11 cellular contexts compared by ENCODE assay signal in the genomic region with DNA sequence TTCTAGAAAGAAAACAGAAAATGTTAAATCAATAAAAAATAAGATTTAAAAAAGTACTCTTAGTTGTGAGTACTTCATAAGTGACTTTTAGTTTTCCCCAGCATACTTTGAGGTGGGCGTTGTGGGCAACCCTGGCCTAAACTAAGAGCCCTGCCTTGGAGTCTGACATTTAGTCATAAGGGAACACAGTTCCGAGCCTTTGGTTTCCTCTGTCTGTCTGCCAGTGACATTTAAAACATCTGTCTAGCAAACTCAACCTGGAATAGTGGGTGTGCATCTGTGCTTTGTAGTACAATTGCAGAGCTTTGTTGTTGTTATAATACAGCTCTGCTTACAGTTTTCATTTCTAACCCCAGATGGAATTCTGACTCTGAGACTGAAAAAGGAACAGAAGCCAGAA. TPM values are rescaled to one million over a fixed set of nuclear protein-coding genes. Genes with fewer than 3 reads are reported as not detected.
A peak's percentile ranks its signal among the peaks of the same experiment; 100 is the strongest.
DNase-seq lines count a peak whose midpoint lies in the region; ATAC-seq and TF ChIP-seq lines count a peak whose summit lies in the region.
"Had no signal": no experiment of that assay in that cellular context is flagged by ENCODE, and none has a peak within 500 bp of the region (broad histone marks: within the 10 kb centered on the region; RNA-seq: fewer than 3 reads in every experiment).

No MANE protein-coding gene starts in this region.

- H3K4me3 ChIP-seq in GM06990 (replicated peaks; ENCODE audit: low read depth, low read length): no peak overlapping the region
- no peak overlapping the region for H3K4me3 ChIP-seq in osteoblast (ENCODE audit: insufficient read depth, low read length)
- H3K4me3 ChIP-seq: ovary had no signal

- no peak for ATAC-seq in HG03135 (IDR thresholded peaks at IDR 0.05; ENCODE audit: unreplicated experiment)
- no peak for ATAC-seq in GM21390 (IDR thresholded peaks at IDR 0.05; ENCODE audit: unreplicated experiment)

- H3K27ac ChIP-seq in osteoblast (ENCODE audit: low read depth, low read length): peak overlapping the region; percentile 89
- H3K27ac ChIP-seq: ovary had no signal

- peaks cover 41% of the 10 kb centered on the region for H3K4me1 ChIP-seq in osteoblast (ENCODE audit: insufficient read depth, low read length)

- no peaks in the 10 kb centered on the region for H3K9me3 Mint-ChIP-seq in HFFc6
- peaks cover 5% of the 10 kb centered on the region for H3K9me3 Mint-ChIP-seq in activated CD4-positive, alpha-beta T cell treated with anti-CD3 and anti-CD28 coated beads, Interleukin-2, amount 10 ng/mL, durations not matched to agents 24 days and 14 days

- H3K4me2 ChIP-seq in osteoblast (ENCODE audit: insufficient read depth, low read length): no peak overlapping the region

- H3K4me1 Mint-ChIP-seq in HFFc6 (ENCODE audit: low read depth): peaks cover 49% of the 10 kb centered on the region
- peaks cover 37% of the 10 kb centered on the region for H3K4me1 Mint-ChIP-seq in activated CD4-positive, alpha-beta T cell treated with anti-CD3 and anti-CD28 coated beads, Interleukin-2, amount 10 ng/mL, durations not matched to agents 24 days and 14 days

- H3K27me3 Mint-ChIP-seq in HFFc6 (ENCODE audit: insufficient read depth): no peaks in the 10 kb centered on the region
- H3K27me3 Mint-ChIP-seq in activated CD4-positive, alpha-beta T cell treated with anti-CD3 and anti-CD28 coated beads, Interleukin-2, amount 10 ng/mL, durations not matched to agents 24 days and 14 days: peaks cover 2% of the 10 kb centered on the region

- TF ChIP-seq CTCF in GM06990 (IDR thresholded peaks at IDR 0.05; ENCODE audit: insufficient read depth, low read length, poor library complexity, severe bottlenecking): no peak
- no peak for TF ChIP-seq CTCF in HFFc6 (IDR thresholded peaks at IDR 0.05)
- no peak for TF ChIP-seq CTCF in osteoblast (IDR thresholded peaks at IDR 0.05; ENCODE audit: extremely low read depth, low read depth, low read length)

- H3K36me3 Mint-ChIP-seq in HFFc6 (ENCODE audit: low read depth): no peaks in the 10 kb centered on the region
- H3K36me3 Mint-ChIP-seq in activated CD4-positive, alpha-beta T cell treated with anti-CD3 and anti-CD28 coated beads, Interleukin-2, amount 10 ng/mL, durations not matched to agents 24 days and 14 days (ENCODE audit: low read depth): peaks cover 30% of the 10 kb centered on the region

- no peak overlapping the region for H3K4me3 Mint-ChIP-seq in HFFc6
- H3K4me3 Mint-ChIP-seq in activated CD4-positive, alpha-beta T cell treated with anti-CD3 and anti-CD28 coated beads, Interleukin-2, amount 10 ng/mL, durations not matched to agents 24 days and 14 days: peak overlapping the region; percentile 39

- H3K27me3 ChIP-seq in GM06990 (replicated peaks; ENCODE audit: control insufficient read depth, insufficient read depth, low read length) (no peaks in the 10 kb centered on the region), osteoblast (ENCODE audit: insufficient read depth, low read length) (no peaks in the 10 kb centered on the region)
- H3K27me3 ChIP-seq: ovary had no signal

- H3K79me2 ChIP-seq in osteoblast (ENCODE audit: insufficient read depth, low read length): no peaks in the 10 kb centered on the region

- H3K9me3 ChIP-seq in osteoblast (ENCODE audit: low read depth, low read length): no peaks in the 10 kb centered on the region
- H3K9me3 ChIP-seq: ovary had no signal

- no peaks in the 10 kb centered on the region for H3K36me3 ChIP-seq in GM06990 (ENCODE audit: control insufficient read depth, insufficient read depth, low read length)
- H3K36me3 ChIP-seq in osteoblast (ENCODE audit: insufficient read depth, low read length): no peaks in the 10 kb centered on the region
- H3K36me3 ChIP-seq: ovary had no signal

- no peaks in the 10 kb centered on the region for H4K20me1 ChIP-seq in osteoblast (ENCODE audit: insufficient read depth, low read length)

- intact Hi-C loops in activated CD4-positive, alpha-beta T cell treated with anti-CD3 and anti-CD28 coated beads, Interleukin-2, amount 10 ng/mL, durations not matched to agents 24 days and 14 days (cut with micrococcal nuclease): loop anchor here (1.0 to 5.0 kb wide), 5 partner anchors 12 to 119 kb away; no protein-coding TSS in a partner anchor

- peak overlapping the region; percentile 89; the same call in 1 of the 2 replicates for H3K27ac Mint-ChIP-seq in HFFc6
- peak overlapping the region; percentile 61 for H3K27ac Mint-ChIP-seq in activated CD4-positive, alpha-beta T cell treated with anti-CD3 and anti-CD28 coated beads, Interleukin-2, amount 10 ng/mL, durations not matched to agents 24 days and 14 days

- DNase-seq in GM06990 (ENCODE audit: extremely low read depth, insufficient read length): peak; percentile 11
- DNase-seq in HFFc6: no peak
- DNase-seq in activated CD4-positive, alpha-beta T cell treated with anti-CD3 and anti-CD28 coated beads, Interleukin-2, amount 10 ng/mL, durations not matched to agents 24 days and 14 days: peak; percentile 72
- DNase-seq in osteoblast (ENCODE audit: insufficient read length, low spot score, missing footprints): no peak
- DNase-seq in SIG-M5 (lab: John Stamatoyannopoulos, UW): no peak
- no peak for DNase-seq in NCI-H1092 treated with DMSO at 0.1 percent for 48 hours (lab: John Stamatoyannopoulos, UW)
- DNase-seq: C1 segment of cervical spinal cord, NCI-H524, ovary had no signal

- no peak overlapping the region for H2AFZ ChIP-seq in osteoblast (ENCODE audit: low read length)

RNA-seq across cellular contexts. Expression of a gene that starts 26.1 kb away (rescaled TPM):
- total RNA-seq in HFFc6 (2021; fragmentation: NEBNext Ultra II Directional; extraction: Animal tissue kit (Norgen Biotek cat#: 25700)): under 1 TPM; 0.31 to 0.70 (median 0.47) TPM
- total RNA-seq in activated CD4-positive, alpha-beta T cell treated with anti-CD3 and anti-CD28 coated beads, Interleukin-2, amount 10 ng/mL, durations not matched to agents 24 days and 14 days: 18.9 and 20.9 TPM in 2 replicates
- 0.59 and 0.72 TPM in 2 replicates for total RNA-seq in osteoblast

Comparison
In these comparisons a context has a peak if more than half of its experiments do, and no peak if none do; other contexts are left out.
1. DNase-seq: peak in GM06990 (single experiment) and activated CD4-positive, alpha-beta T cell treated with anti-CD3 and anti-CD28 coated beads, Interleukin-2, amount 10 ng/mL, durations not matched to agents 24 days and 14 days (single experiment); none in HFFc6 (single experiment), osteoblast (single experiment), SIG-M5 (single experiment) and NCI-H1092 treated with DMSO at 0.1 percent for 48 hours (single experiment).
2. RNA of a gene that starts 26.1 kb away (total RNA-seq): 18.9 to 20.9 TPM in activated CD4-positive, alpha-beta T cell treated with anti-CD3 and anti-CD28 coated beads, Interleukin-2, amount 10 ng/mL, durations not matched to agents 24 days and 14 days; 0.59 to 0.72 TPM in osteoblast and 0.31 to 0.70 TPM in HFFc6; every median in the first group is over 10 times any median in the second.